Comparison of ENCODE assay signal across 22 cellular contexts in genomic region chr7:15123901-15124300, GRCh38.
DNase-seq lines count a peak whose midpoint lies in the region; ATAC-seq, FAIRE-seq and TF ChIP-seq lines count a peak whose summit lies in the region.
"Had no signal": no experiment of that assay in that cellular context is flagged by ENCODE, and none has a peak within 500 bp of the region (broad histone marks: within the 10 kb centered on the region; RNA-seq: fewer than 3 reads in every experiment).

No MANE protein-coding gene starts in this region.

- H3K27me3 ChIP-seq in SK-N-SH (ENCODE audit: insufficient read depth) (no peaks in the 10 kb centered on the region), kidney epithelial cell (ENCODE audit: control insufficient read depth, insufficient read depth, low read length) (no peaks in the 10 kb centered on the region)

- no peaks in the 10 kb centered on the region for H3K9me2 ChIP-seq in SK-N-SH

- WGBS in SK-N-SH (ENCODE audit: low lambda C conversion rate) = 51% methylated on average over 3 of the region's 3 CpGs

- H3K79me2 ChIP-seq in SK-N-SH (ENCODE audit: insufficient read depth) = no peaks in the 10 kb centered on the region

- H3K4me2 ChIP-seq in SK-N-SH = peak overlapping the region; percentile 17; the same call in 1 of the 2 replicates
- H3K4me2 ChIP-seq: A549 had no signal

- DNase-seq in H54 (ENCODE audit: insufficient read length, low spot score) (no peak), M059J (ENCODE audit: low read depth) (peak; percentile 76), SK-N-SH (no peak), kidney epithelial cell (ENCODE audit: low read depth) (peak; percentile 26), SW480 (ENCODE audit: low spot score) (no peak), kidney glomerular epithelial cell (lab: John Stamatoyannopoulos, UW) (no peak), NCI-H187 treated with DMSO at 0.1 percent for 48 hours (lab: John Stamatoyannopoulos, UW) (no peak)
- DNase-seq: DMS79; GM23248; Kasumi-1; NCI-H1092; NCI-H146; NCI-H2029 treated with DMSO at 0.1 percent for 48 hours; NCI-H748 treated with DMSO at 0.1 percent for 48 hours; NK-92 treated with Interleukin-12 subunit alpha and Interleukin-12 subunit beta, amount 100 ng/mL, for 24 hours; SIG-M5; T-helper 1 cell had no signal

- H3K4me3 ChIP-seq in SK-N-SH (ENCODE audit: low read depth in 2 of 2, low read length in 1 of 2) (no peak overlapping the region), kidney epithelial cell (ENCODE audit: low read depth, low read length) (no peak overlapping the region)
- H3K4me3 ChIP-seq: A549, GM23248 had no signal

- ATAC-seq in HG03280 (IDR thresholded peaks at IDR 0.05; ENCODE audit: unreplicated experiment) = no peak
- ATAC-seq: A549, HCT116, Panc1 had no signal

- POLR2A ChIA-PET in SK-N-SH (lab: Yijun Ruan, JAX) = no interaction called here

- TF ChIP-seq POLR2A in H54 (IDR thresholded peaks at IDR 0.05; ENCODE audit: low read depth, low read length) = no peak

- CTCF ChIA-PET in SK-N-SH (lab: Yijun Ruan, JAX) = interaction anchor here (1.3 kb wide), 1 partner anchor 26 kb away, joined by 3 read pairs; no protein-coding TSS in a partner anchor

- H3K9me3 ChIP-seq in SK-N-SH = no peaks in the 10 kb centered on the region
- H3K9me3 ChIP-seq: A549 had no signal

- H2AFZ ChIP-seq in SK-N-SH (ENCODE audit: low read depth) = peak overlapping the region; percentile 14
- H2AFZ ChIP-seq: GM23248 had no signal

- H3K4me1 ChIP-seq in SK-N-SH (ENCODE audit: control insufficient read depth in 1 of 2, insufficient read depth in 2 of 2, low read depth in 1 of 2, low read length in 1 of 2) = no peaks in the 10 kb centered on the region; a peak in 1 of 4 replicates
- H3K4me1 ChIP-seq: A549 had no signal

- no peak for TF ChIP-seq RAD21 in SK-N-SH (IDR thresholded peaks at IDR 0.05; ENCODE audit: low read length)

- peak in 1 of 2 experiments; percentile 72; a peak in 2 of 4 replicates for TF ChIP-seq EP300 in SK-N-SH (IDR thresholded peaks at IDR 0.05; ENCODE audit: borderline replicate concordance in 1 of 2, low read depth in 1 of 2, low read length in 1 of 2)

- peak overlapping the region in 1 of 2 experiments; percentile 81; a peak in 2 of 4 replicates for H3K27ac ChIP-seq in SK-N-SH (ENCODE audit: low read depth in 2 of 2, low read length in 1 of 2)
- H3K27ac ChIP-seq: A549, GM23248 had no signal

- H3F3A ChIP-seq in SK-N-SH (replicated peaks; ENCODE audit: insufficient read depth) = peaks cover 19% of the 10 kb centered on the region

- H3K36me3 ChIP-seq in SK-N-SH (replicated peaks in 1 of 2; ENCODE audit: control insufficient read depth in 1 of 2, insufficient read depth in 2 of 2, low read length in 1 of 2) (no peaks in the 10 kb centered on the region), kidney epithelial cell (ENCODE audit: control insufficient read depth, insufficient read depth, low read length) (no peaks in the 10 kb centered on the region)

- TF ChIP-seq CTCF in SK-N-SH (IDR thresholded peaks at IDR 0.05) = no peak
- no peak for TF ChIP-seq CTCF in kidney epithelial cell (IDR thresholded peaks at IDR 0.05; ENCODE audit: insufficient read depth, low read length, poor library complexity, severe bottlenecking)

- no peak overlapping the region for H3K9ac ChIP-seq in SK-N-SH
- H3K9ac ChIP-seq: GM23248 had no signal

- no peaks in the 10 kb centered on the region for H4K20me1 ChIP-seq in SK-N-SH (ENCODE audit: insufficient read depth)

- peak; percentile 20 for FAIRE-seq in H54 (lab: Jason Lieb, UNC)
- FAIRE-seq: A549, D721Med had no signal

TF ChIP-seq in SK-N-SH, 30 proteins besides CTCF, POLR2A, EP300 and RAD21:
- TF ChIP-seq, protein P1, sequence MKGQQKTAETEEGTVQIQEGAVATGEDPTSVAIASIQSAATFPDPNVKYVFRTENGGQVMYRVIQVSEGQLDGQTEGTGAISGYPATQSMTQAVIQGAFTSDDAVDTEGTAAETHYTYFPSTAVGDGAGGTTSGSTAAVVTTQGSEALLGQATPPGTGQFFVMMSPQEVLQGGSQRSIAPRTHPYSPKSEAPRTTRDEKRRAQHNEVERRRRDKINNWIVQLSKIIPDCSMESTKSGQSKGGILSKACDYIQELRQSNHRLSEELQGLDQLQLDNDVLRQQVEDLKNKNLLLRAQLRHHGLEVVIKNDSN (IDR thresholded peaks at IDR 0.05; ENCODE audit: borderline replicate concordance, low read depth) = no peak
- peak; percentile 50; the same call in 1 of the 2 replicates for TF ChIP-seq JUND (IDR thresholded peaks at IDR 0.05)
- 0 out of 2 replicates have a peak, but pooled peaks have one; percentile 41 for TF ChIP-seq PBX3 (IDR thresholded peaks at IDR 0.05)
- peak; percentile 48 for TF ChIP-seq NFIC (IDR thresholded peaks at IDR 0.05; ENCODE audit: borderline replicate concordance)
- peak; percentile 74; the same call in 1 of the 2 replicates for TF ChIP-seq TEAD4 (IDR thresholded peaks at IDR 0.05; ENCODE audit: borderline replicate concordance, insufficient read depth)
- TF ChIP-seq YY1 (IDR thresholded peaks at IDR 0.05; ENCODE audit: low read depth) = no peak
- peak; percentile 71 for TF ChIP-seq TCF12 (IDR thresholded peaks at IDR 0.05)
- TF ChIP-seq FOSL2 (IDR thresholded peaks at IDR 0.05; ENCODE audit: borderline replicate concordance, low read depth) = peak; percentile 34; the same call in 1 of the 2 replicates
- TF ChIP-seq FOXM1 (IDR thresholded peaks at IDR 0.05; ENCODE audit: low read depth) = peak; percentile 48; the same call in 1 of the 2 replicates

Comparison
In these comparisons a context has a peak if more than half of its experiments do, and no peak if none do; other contexts are left out.
1. DNase-seq: peak in M059J (single experiment) and kidney epithelial cell (single experiment); none in H54 (single experiment), SK-N-SH (single experiment), SW480 (single experiment), kidney glomerular epithelial cell (single experiment) and NCI-H187 treated with DMSO at 0.1 percent for 48 hours (single experiment).